28 cellular contexts compared by ENCODE assay signal in the genomic region with DNA sequence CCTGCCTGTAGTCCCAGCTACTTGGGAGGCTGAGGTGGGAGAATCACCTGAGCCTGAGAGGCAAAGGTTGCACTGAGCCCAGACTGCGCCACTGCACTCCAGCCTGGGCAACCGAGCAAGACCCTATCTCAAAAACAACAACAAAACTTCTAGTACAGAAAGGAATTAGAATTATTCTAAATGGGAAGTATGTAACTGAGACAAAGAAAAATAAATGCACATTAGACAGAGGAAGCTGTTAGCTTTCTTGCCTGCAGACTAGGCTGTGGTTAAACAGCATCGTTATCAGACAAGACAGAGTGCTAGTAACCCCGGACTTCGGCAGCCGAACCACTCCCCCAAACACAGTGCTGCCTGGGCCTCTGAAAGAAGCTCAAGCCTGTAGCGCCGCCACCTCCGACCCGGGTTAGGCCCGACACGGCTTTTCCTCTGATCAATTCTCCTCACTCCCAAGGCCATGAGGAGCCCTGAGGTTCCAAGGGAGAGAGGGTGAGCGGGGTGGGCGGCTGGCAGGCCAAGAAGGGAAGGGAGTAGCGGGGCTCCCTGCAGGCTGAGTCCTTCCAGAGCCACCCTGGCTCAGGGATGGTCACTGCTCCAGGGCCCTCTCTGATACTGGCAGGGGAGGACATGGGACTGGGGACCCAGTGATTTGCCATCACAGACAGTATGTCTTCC. TPM values are rescaled to one million over a fixed set of nuclear protein-coding genes. Genes with fewer than 3 reads are reported as not detected.
DNase-seq lines count a peak whose midpoint lies in the region; ATAC-seq and TF ChIP-seq lines count a peak whose summit lies in the region.
"Had no signal": no experiment of that assay in that cellular context is flagged by ENCODE, and none has a peak within 500 bp of the region (broad histone marks: within the 10 kb centered on the region; RNA-seq: fewer than 3 reads in every experiment).

No MANE protein-coding gene starts in this region.

- H3K4me1 ChIP-seq in osteoblast (ENCODE audit: insufficient read depth, low read length) = no peaks in the 10 kb centered on the region
- H3K4me1 ChIP-seq: psoas muscle, SJSA1 had no signal

- H3K9me3 ChIP-seq in osteoblast (ENCODE audit: low read depth, low read length) = no peaks in the 10 kb centered on the region
- H3K9me3 ChIP-seq: Caco-2, psoas muscle, SJSA1 had no signal

- H3K4me2 ChIP-seq in osteoblast (ENCODE audit: insufficient read depth, low read length) = no peak overlapping the region

- no peaks in the 10 kb centered on the region for H4K20me1 ChIP-seq in osteoblast (ENCODE audit: insufficient read depth, low read length)
- H4K20me1 ChIP-seq: BLaER1 treated with 17β-estradiol and CSF1 and Interleukin-3, amounts not matched to agents 10 nM and 100 nM had no signal

- ATAC-seq in HG02938 (IDR thresholded peaks at IDR 0.05; ENCODE audit: unreplicated experiment) (no peak), GM19324 (IDR thresholded peaks at IDR 0.05; ENCODE audit: low FRiP score, unreplicated experiment) (no peak)
- ATAC-seq: naive thymus-derived CD4-positive, alpha-beta T cell; psoas muscle; stimulated activated effector memory CD8-positive, alpha-beta T cell treated with anti-CD3 and anti-CD28 coated beads, Interleukin-12 subunit alpha, Interleukin-12 subunit beta, amount 100 ng/mL, for 72 hours; T-cell had no signal

- no peak overlapping the region for H3K4me3 ChIP-seq in osteoblast (ENCODE audit: insufficient read depth, low read length)
- H3K4me3 ChIP-seq: BLaER1 treated with 17β-estradiol and CSF1 and Interleukin-3, amounts not matched to agents 10 nM and 100 nM; psoas muscle; SJSA1 had no signal

- no peak overlapping the region for H3K27ac ChIP-seq in osteoblast (ENCODE audit: low read depth, low read length)
- H3K27ac ChIP-seq: BLaER1 treated with 17β-estradiol and CSF1 and Interleukin-3, amounts not matched to agents 10 nM and 100 nM; psoas muscle; SJSA1 had no signal

- DNase-seq in GF-D8 (lab: John Stamatoyannopoulos, UW) = peak; percentile 24
- peak; percentile 45 for DNase-seq in KG1 (lab: John Stamatoyannopoulos, UW)
- DNase-seq in UCSD-AML1 (lab: John Stamatoyannopoulos, UW; ENCODE audit: unreplicated experiment) = peak; percentile 76
- DNase-seq in osteoblast (ENCODE audit: insufficient read length, low spot score, missing footprints) = peak; percentile 48
- DNase-seq in RKO (ENCODE audit: low spot score) = no peak
- DNase-seq: activated CD4-positive, alpha-beta memory T cell treated with anti-CD3 and anti-CD28 coated beads for 36 hours; activated CD4-positive, alpha-beta T cell treated with anti-CD3 and anti-CD28 coated beads for 1 hour; activated naive CD4-positive, alpha-beta T cell treated with anti-CD3 and anti-CD28 coated beads, Interleukin-2, amount 10 ng/mL, durations not matched to agents 7 days and 5 days; amniotic stem cell; Caco-2; glutamatergic neuron; midbrain; naive thymus-derived CD4-positive, alpha-beta T cell; NCI-H1048; NCI-H1694 treated with DMSO at 0.1 percent for 48 hours; NCI-H446 treated with DMSO at 0.1 percent for 48 hours; NCI-H774; nucleus accumbens; substantia nigra; T-cell had no signal

- peaks cover 3% of the 10 kb centered on the region for H3K27me3 ChIP-seq in osteoblast (ENCODE audit: insufficient read depth, low read length)
- H3K27me3 ChIP-seq: SJSA1 had no signal

- no peak for TF ChIP-seq CTCF in osteoblast (IDR thresholded peaks at IDR 0.05; ENCODE audit: extremely low read depth, low read depth, low read length)

- no peaks in the 10 kb centered on the region for H3K79me2 ChIP-seq in osteoblast (ENCODE audit: insufficient read depth, low read length)

- no peak overlapping the region for H2AFZ ChIP-seq in osteoblast (ENCODE audit: low read length)

- H3K36me3 ChIP-seq in osteoblast (ENCODE audit: insufficient read depth, low read length) = no peaks in the 10 kb centered on the region
- H3K36me3 ChIP-seq: BLaER1 treated with 17β-estradiol and CSF1 and Interleukin-3, amounts not matched to agents 10 nM and 100 nM; SJSA1 had no signal

RNA-seq across cellular contexts. Expression of gene MUC4, which starts 44.8 kb away (rescaled TPM):
- total RNA-seq in osteoblast = not detected in 2 replicates
- total RNA-seq: liver, RPMI7951, SJSA1 had no signal

RNA-seq across cellular contexts. Expression of gene TNK2, which starts 51.8 kb away (rescaled TPM):
- total RNA-seq in osteoblast = 10.6 and 11.6 TPM in 2 replicates
